In the genomic region with DNA sequence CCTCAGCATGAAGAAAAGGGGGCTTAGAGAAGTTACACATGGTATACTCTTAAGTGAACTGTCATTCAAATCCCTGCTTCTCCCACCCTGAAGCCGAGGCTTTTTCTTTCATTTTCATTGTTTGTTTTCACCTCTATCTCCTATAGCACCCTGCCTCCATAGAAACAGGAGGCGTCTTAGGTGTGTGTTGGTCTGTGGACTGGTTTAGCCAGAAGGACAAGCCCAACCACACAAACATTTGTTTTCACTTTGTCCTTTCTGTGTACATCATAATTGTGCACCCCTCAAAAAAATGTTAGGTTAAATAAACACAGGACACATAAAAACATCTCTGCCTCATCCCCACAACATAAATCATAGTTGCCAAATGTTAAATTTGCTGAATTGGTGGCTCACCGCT, we compare ENCODE assay signal across 1 cellular context.
TF ChIP-seq lines count a peak whose summit lies in the region.

No MANE protein-coding gene starts in this region.

TF ChIP-seq in IMR-90, 13 proteins besides CTCF, POLR2A, EP300 and RAD21 (continued from another document):
- no peak for TF ChIP-seq BHLHE40 (IDR thresholded peaks at IDR 0.05; ENCODE audit: low read depth, low read length)
- TF ChIP-seq SMC3 (IDR thresholded peaks at IDR 0.05; ENCODE audit: low read depth, low read length), result no peak
TF ChIP-seq in IMR-90: peak in this region for 0.
